In the genomic region with DNA sequence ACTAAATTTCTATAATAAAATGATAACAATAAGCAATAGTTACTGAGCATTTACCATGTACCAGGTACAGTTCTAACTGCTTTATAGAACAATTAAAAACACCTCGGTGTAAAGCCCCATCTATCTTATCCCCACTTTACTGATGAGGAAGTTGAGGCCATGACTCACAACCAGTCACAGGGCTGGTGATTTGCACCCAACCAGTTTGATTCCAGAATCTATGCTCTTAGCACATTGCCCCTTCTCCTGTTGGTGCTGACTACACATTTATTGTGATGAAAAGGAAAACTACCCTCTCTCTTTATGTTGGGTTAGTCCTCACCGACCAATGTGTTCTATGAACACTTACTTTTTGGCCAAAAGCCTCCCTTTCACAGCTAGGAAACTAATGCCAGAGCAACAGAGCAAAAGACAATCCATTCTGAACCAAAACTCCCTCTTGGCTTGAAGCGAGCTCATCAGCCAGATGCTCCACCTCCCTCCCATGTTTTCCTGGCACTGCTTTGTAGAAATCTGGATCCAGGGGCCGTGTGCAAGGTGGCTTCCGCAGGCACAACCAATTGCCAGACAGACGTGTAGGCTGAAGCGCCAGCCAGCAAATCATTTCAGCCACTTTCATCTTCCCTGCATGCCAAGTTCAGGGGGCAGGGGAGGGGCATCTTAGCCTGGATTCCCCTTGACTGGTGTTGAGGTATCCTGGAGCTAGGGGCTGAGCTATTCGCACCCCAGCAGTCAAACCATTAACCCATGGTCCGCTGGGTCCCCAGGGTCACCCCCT, we compare ENCODE assay signal across 1 cellular context.
A peak's percentile ranks its signal among the peaks of the same experiment; 100 is the strongest.
TF ChIP-seq lines count a peak whose summit lies in the region.

No MANE protein-coding gene starts in this region.

TF ChIP-seq in liver, 16 proteins besides CTCF, POLR2A, EP300 and RAD21 (continued from another document):
- TF ChIP-seq, protein P1, sequence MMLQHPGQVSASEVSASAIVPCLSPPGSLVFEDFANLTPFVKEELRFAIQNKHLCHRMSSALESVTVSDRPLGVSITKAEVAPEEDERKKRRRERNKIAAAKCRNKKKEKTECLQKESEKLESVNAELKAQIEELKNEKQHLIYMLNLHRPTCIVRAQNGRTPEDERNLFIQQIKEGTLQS (IDR thresholded peaks at IDR 0.05): no peak
- TF ChIP-seq, protein P2, sequence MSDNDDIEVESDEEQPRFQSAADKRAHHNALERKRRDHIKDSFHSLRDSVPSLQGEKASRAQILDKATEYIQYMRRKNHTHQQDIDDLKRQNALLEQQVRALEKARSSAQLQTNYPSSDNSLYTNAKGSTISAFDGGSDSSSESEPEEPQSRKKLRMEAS (IDR thresholded peaks at IDR 0.05): peak; percentile 48
- TF ChIP-seq NR2F2 (IDR thresholded peaks at IDR 0.05): no peak
- peak; percentile 45 to 51 for TF ChIP-seq HNF4A (conservative IDR thresholded peaks at IDR 0.05)
- TF ChIP-seq HNF4G (IDR thresholded peaks at IDR 0.05): no peak
